1 cellular context compared by ENCODE assay signal in the genomic region with DNA sequence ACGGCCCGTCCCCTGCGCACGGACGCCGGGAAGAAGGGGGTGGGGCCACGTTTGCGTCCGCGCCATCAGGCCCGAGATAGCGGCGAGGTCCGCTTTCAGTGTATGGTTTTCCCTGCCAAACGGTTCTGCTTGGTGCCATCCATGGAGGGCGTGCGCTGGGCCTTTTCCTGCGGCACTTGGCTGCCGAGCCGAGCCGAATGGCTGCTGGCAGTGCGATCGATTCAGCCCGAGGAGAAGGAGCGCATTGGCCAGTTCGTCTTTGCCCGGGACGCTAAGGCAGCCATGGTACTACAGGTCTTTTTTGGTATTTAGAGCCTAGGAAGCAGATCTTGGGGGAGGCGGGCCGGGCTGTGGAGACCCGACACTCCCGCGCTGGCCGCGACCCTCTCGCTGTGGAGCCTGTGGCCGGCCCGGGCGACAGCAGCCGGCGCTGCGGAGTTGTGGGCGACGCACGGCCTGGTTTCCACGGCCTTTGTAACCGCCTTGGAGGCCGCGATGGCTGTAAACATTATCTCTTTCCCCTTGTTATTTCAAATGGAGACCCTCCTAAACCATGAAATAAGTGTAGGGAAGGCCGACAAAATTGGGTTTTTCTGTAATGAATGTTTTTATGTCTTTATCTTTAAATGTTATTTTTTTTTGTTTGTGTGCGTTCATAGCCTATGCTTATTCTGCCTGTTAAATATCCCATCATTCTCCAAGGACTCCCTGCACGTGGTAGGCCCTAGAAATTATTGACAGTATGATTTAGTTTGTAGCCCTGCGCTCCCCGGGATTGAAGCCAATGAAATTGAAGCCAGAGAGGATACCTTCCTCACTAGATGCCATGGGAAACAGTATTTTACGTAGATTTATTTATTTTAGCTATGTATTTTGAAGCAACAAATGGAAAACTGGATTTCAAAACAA.
TF ChIP-seq lines count a peak whose summit lies in the region.

A gene with protein sequence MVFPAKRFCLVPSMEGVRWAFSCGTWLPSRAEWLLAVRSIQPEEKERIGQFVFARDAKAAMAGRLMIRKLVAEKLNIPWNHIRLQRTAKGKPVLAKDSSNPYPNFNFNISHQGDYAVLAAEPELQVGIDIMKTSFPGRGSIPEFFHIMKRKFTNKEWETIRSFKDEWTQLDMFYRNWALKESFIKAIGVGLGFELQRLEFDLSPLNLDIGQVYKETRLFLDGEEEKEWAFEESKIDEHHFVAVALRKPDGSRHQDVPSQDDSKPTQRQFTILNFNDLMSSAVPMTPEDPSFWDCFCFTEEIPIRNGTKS (plus strand): TSS at position 54 of the 909 bp plus-strand sequence. CDS start 49 bp downstream, at position 103.

TF ChIP-seq in K562, 482 proteins besides CTCF, POLR2A, EP300 and RAD21 (continued from another document):
- TF ChIP-seq, protein P1, sequence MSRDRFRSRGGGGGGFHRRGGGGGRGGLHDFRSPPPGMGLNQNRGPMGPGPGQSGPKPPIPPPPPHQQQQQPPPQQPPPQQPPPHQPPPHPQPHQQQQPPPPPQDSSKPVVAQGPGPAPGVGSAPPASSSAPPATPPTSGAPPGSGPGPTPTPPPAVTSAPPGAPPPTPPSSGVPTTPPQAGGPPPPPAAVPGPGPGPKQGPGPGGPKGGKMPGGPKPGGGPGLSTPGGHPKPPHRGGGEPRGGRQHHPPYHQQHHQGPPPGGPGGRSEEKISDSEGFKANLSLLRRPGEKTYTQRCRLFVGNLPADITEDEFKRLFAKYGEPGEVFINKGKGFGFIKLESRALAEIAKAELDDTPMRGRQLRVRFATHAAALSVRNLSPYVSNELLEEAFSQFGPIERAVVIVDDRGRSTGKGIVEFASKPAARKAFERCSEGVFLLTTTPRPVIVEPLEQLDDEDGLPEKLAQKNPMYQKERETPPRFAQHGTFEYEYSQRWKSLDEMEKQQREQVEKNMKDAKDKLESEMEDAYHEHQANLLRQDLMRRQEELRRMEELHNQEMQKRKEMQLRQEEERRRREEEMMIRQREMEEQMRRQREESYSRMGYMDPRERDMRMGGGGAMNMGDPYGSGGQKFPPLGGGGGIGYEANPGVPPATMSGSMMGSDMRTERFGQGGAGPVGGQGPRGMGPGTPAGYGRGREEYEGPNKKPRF (IDR thresholded peaks at IDR 0.05; ENCODE audit: low read depth, low read length) = no peak
TF ChIP-seq in K562: peak in this region for 63.
